ENCODE assay signal across 17 cellular contexts in the genomic region with DNA sequence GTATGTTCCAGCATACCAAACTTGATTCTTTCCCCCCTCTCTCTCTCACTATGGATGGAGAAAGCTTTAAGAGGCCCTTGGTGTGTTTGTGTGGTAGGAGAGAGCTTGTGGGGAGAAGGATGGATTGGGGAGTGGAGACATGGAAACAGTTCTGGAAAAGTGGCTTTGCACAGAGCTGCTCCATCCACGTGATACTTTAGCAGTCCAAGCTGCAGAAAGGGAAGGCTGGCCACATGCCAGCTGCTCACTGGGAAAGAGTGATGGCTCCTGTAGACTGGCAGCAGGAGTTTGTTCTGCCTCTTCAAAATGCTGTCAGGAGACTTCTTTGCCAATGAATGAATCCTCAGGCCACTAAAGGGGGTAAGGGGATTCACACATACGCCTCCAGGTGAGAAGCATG. TPM values are rescaled to one million over a fixed set of nuclear protein-coding genes. Genes with fewer than 3 reads are reported as not detected.
A peak's percentile ranks its signal among the peaks of the same experiment; 100 is the strongest.
DNase-seq lines count a peak whose midpoint lies in the region; ATAC-seq and TF ChIP-seq lines count a peak whose summit lies in the region.
"Had no signal": no experiment of that assay in that cellular context is flagged by ENCODE, and none has a peak within 500 bp of the region (broad histone marks: within the 10 kb centered on the region; RNA-seq: fewer than 3 reads in every experiment).

No MANE protein-coding gene starts in this region.

- no peak overlapping the region for H3K18ac ChIP-seq in H9 (ENCODE audit: insufficient read length, low read depth, low read length)

- H3K36me3 Mint-ChIP-seq in H9 (ENCODE audit: insufficient read depth in 1 of 3, low read depth in 3 of 3) (peaks cover 0 to 3% (median 0%) of the 10 kb centered on the region in 3 experiments; a peak in 1 of 7 replicates), mesothelial cell of epicardium (no peaks in the 10 kb centered on the region)

- H3K9me2 ChIP-seq in Karpas-422 (replicated peaks; ENCODE audit: insufficient read depth, low read length), result no peaks in the 10 kb centered on the region

- H3K27me3 Mint-ChIP-seq in H9 (ENCODE audit: low read depth), result no peaks in the 10 kb centered on the region
- no peaks in the 10 kb centered on the region for H3K27me3 Mint-ChIP-seq in mesothelial cell of epicardium (ENCODE audit: low read depth)
- H3K27me3 Mint-ChIP-seq: activated T-helper 17 cell treated with anti-CD3 and anti-CD28 coated beads, Interleukin-2, amount 50 U/mL, for 72 hours had no signal

- no peak overlapping the region for H3K4ac ChIP-seq in H9 (ENCODE audit: low read depth, low read length)

- H2AK5ac ChIP-seq in H9 (ENCODE audit: insufficient read length, low read length), result no peak overlapping the region

- DNase-seq in H9 (no peak), NCI-H2227 treated with DMSO at 0.1 percent for 48 hours (lab: John Stamatoyannopoulos, UW) (peak; percentile 23), dermis microvascular lymphatic vessel endothelial cell (ENCODE audit: low read depth in 2 of 2) (peak; percentile 25 to 52), mesothelial cell of epicardium (ENCODE audit: low spot score in 2 of 2, unreplicated experiment in 2 of 2) (peak in 1 of 2 experiments; percentile 52), Karpas-422 (no peak)
- DNase-seq: activated CD4-positive, alpha-beta T cell treated with anti-CD3 and anti-CD28 coated beads, Interleukin-2, amount 50 U/mL, for 48 hours; endodermal cell; Peyer's patch; T1000 had no signal

- H3K4me3 Mint-ChIP-seq in H9 (no peak overlapping the region), mesothelial cell of epicardium (no peak overlapping the region)
- H3K4me3 Mint-ChIP-seq: activated T-helper 17 cell treated with anti-CD3 and anti-CD28 coated beads, Interleukin-2, amount 50 U/mL, for 72 hours; endodermal cell; neural progenitor cell had no signal

- no peak overlapping the region for H4K5ac ChIP-seq in H9 (ENCODE audit: insufficient read length, low read depth, low read length)

- H3K4me1 ChIP-seq in H9 (ENCODE audit: insufficient read depth, low read length), result peaks cover 15% of the 10 kb centered on the region
- H3K4me1 ChIP-seq in Karpas-422 (ENCODE audit: low read length), result no peaks in the 10 kb centered on the region
- H3K4me1 ChIP-seq: gastroesophageal sphincter, neural progenitor cell, Peyer's patch had no signal

- H3K27ac ChIP-seq in H9 (ENCODE audit: insufficient read length, low read depth, low read length) (no peak overlapping the region), Karpas-422 (ENCODE audit: low read length) (no peak overlapping the region)
- H3K27ac ChIP-seq: C4-2B, gastroesophageal sphincter, neural progenitor cell, Peyer's patch had no signal

- H2BK20ac ChIP-seq in H9 (ENCODE audit: low read depth, low read length, poor library complexity, severe bottlenecking), result no peak overlapping the region

- H2BK15ac ChIP-seq in H9 (ENCODE audit: low read depth, low read length), result no peak overlapping the region

- H3K27me3 ChIP-seq in H9 (ENCODE audit: insufficient read depth, low read length) (no peaks in the 10 kb centered on the region), Karpas-422 (ENCODE audit: low read length) (no peaks in the 10 kb centered on the region)
- H3K27me3 ChIP-seq: gastroesophageal sphincter, neural progenitor cell, Peyer's patch had no signal

- no peak overlapping the region for H4K8ac ChIP-seq in H9 (replicated peaks; ENCODE audit: insufficient read length, low read depth, low read length)

- no peak overlapping the region for H3K23ac ChIP-seq in H9 (ENCODE audit: insufficient read length, low read depth, low read length)

- H3K9ac ChIP-seq in H9 (ENCODE audit: extremely low read depth, insufficient read length, low read length) (no peak overlapping the region), Karpas-422 (ENCODE audit: low read length) (no peak overlapping the region)
- H3K9ac ChIP-seq: neural progenitor cell had no signal

- peaks cover 43 to 67% of the 10 kb centered on the region in 2 experiments for H3K4me1 Mint-ChIP-seq in H9
- peaks cover 56% of the 10 kb centered on the region for H3K4me1 Mint-ChIP-seq in mesothelial cell of epicardium

- H3K4me2 ChIP-seq in H9 (ENCODE audit: insufficient read depth, insufficient read length, low read length), result no peak overlapping the region
- no peak overlapping the region for H3K4me2 ChIP-seq in Karpas-422 (ENCODE audit: low read depth, low read length, poor library complexity, severe bottlenecking)
- H3K4me2 ChIP-seq: neural progenitor cell had no signal

- TF ChIP-seq CTCF in H9 (conservative IDR thresholded peaks at IDR 0.05) (no peak), mesothelial cell of epicardium (IDR thresholded peaks at IDR 0.05; ENCODE audit: unreplicated experiment) (no peak)

- H3K14ac ChIP-seq in H9 (ENCODE audit: insufficient read depth, low read length), result no peak overlapping the region

- H3K56ac ChIP-seq in H9 (ENCODE audit: insufficient read length, low read depth, low read length), result no peak overlapping the region

- peak overlapping the region in 2 of 3 experiments; percentile 18 to 25; a peak in 3 of 7 replicates for H3K27ac Mint-ChIP-seq in H9
- H3K27ac Mint-ChIP-seq in mesothelial cell of epicardium, result peak overlapping the region; percentile 54
- H3K27ac Mint-ChIP-seq: activated T-helper 17 cell treated with anti-CD3 and anti-CD28 coated beads, Interleukin-2, amount 50 U/mL, for 72 hours; endodermal cell; neural progenitor cell had no signal

- no peak overlapping the region for H2AFZ ChIP-seq in H9 (ENCODE audit: low read length)
- H2AFZ ChIP-seq in Karpas-422 (ENCODE audit: low read length), result no peak overlapping the region
- H2AFZ ChIP-seq: neural progenitor cell had no signal

- no CpG with 5 or more reads among the region's 2 CpGs for WGBS in H9 (ENCODE audit: extremely low coverage, insufficient read length, low lambda C conversion rate)

- no peaks in the 10 kb centered on the region for H3K23me2 ChIP-seq in H9 (ENCODE audit: insufficient read length, low read depth, low read length, poor library complexity, severe bottlenecking)

- no peak overlapping the region for H3K4me3 ChIP-seq in Karpas-422 (ENCODE audit: low read length)
- H3K4me3 ChIP-seq: gastroesophageal sphincter, neural progenitor cell, Peyer's patch, skin epidermis had no signal

- no peak overlapping the region for H2BK5ac ChIP-seq in H9 (ENCODE audit: insufficient read length, low read length)

- no peaks in the 10 kb centered on the region for H3K79me2 ChIP-seq in H9 (ENCODE audit: insufficient read depth, low read length)
- H3K79me2 ChIP-seq in Karpas-422 (ENCODE audit: low read length), result no peaks in the 10 kb centered on the region

- H4K91ac ChIP-seq in H9 (ENCODE audit: insufficient read length, low read depth, low read length), result no peak overlapping the region

- H2BK120ac ChIP-seq in H9 (ENCODE audit: low read depth, low read length, poor library complexity, severe bottlenecking), result no peak overlapping the region

- ATAC-seq in GM21717 (IDR thresholded peaks at IDR 0.05; ENCODE audit: unreplicated experiment) (no peak), HG03196 (IDR thresholded peaks at IDR 0.05; ENCODE audit: unreplicated experiment) (no peak), GM21423 (IDR thresholded peaks at IDR 0.05; ENCODE audit: unreplicated experiment) (no peak)
- ATAC-seq: activated T-helper 17 cell treated with anti-CD3 and anti-CD28 coated beads, Interleukin-2, amount 50 U/mL, for 72 hours; gastroesophageal sphincter had no signal

- H3K9me3 Mint-ChIP-seq in H9 (no peaks in the 10 kb centered on the region), mesothelial cell of epicardium (no peaks in the 10 kb centered on the region)
- H3K9me3 Mint-ChIP-seq: activated T-helper 17 cell treated with anti-CD3 and anti-CD28 coated beads, Interleukin-2, amount 50 U/mL, for 72 hours; endodermal cell; neural progenitor cell had no signal

- H3K79me1 ChIP-seq in H9 (ENCODE audit: insufficient read depth, low read depth, low read length, poor library complexity, severe bottlenecking), result no peaks in the 10 kb centered on the region

- no peaks in the 10 kb centered on the region for H3K36me3 ChIP-seq in Karpas-422 (ENCODE audit: insufficient read depth, low read length)
- H3K36me3 ChIP-seq: gastroesophageal sphincter, neural progenitor cell, Peyer's patch had no signal

- no peaks in the 10 kb centered on the region for H4K20me1 ChIP-seq in H9 (ENCODE audit: control insufficient read depth, insufficient read depth, insufficient read length)
- H4K20me1 ChIP-seq in Karpas-422 (ENCODE audit: insufficient read depth, low read depth, low read length), result no peaks in the 10 kb centered on the region

- H3K9me3 ChIP-seq in H9 (ENCODE audit: control insufficient read depth, low read depth, low read length) (no peaks in the 10 kb centered on the region), Karpas-422 (ENCODE audit: low read length) (no peaks in the 10 kb centered on the region)
- H3K9me3 ChIP-seq: gastroesophageal sphincter, Peyer's patch had no signal

- H2BK12ac ChIP-seq in H9 (ENCODE audit: insufficient read length, low read depth, low read length), result no peak overlapping the region

- no peak overlapping the region for H3T11ph ChIP-seq in H9 (ENCODE audit: low read length)

RNA-seq across cellular contexts. Expression of a gene that starts 21.7 kb away (rescaled TPM):
- total RNA-seq in H9 (2021), result 26.9 and 27.1 TPM in 2 replicates
- 10.0 and 16.1 TPM in 2 replicates for total RNA-seq in dermis microvascular lymphatic vessel endothelial cell
- 50.7 to 53.6 TPM (median 52.7 TPM) in 3 replicates for total RNA-seq in mesothelial cell of epicardium
- 17.0 and 50.3 TPM in 2 replicates for total RNA-seq in Karpas-422 (2014; rRNA removed; shearing (Covaris generic); ENCODE audit: low replicate concordance)

Comparison
In these comparisons a context has a peak if more than half of its experiments do, and no peak if none do; other contexts are left out.
1. DNase-seq: peak in NCI-H2227 treated with DMSO at 0.1 percent for 48 hours (single experiment) and dermis microvascular lymphatic vessel endothelial cell (2 of 2); none in H9 (single experiment) and Karpas-422 (single experiment).